In genomic region chr17:13750783-13751484, GRCh38 we compare ENCODE assay signal across 15 cellular contexts.
A peak's percentile ranks its signal among the peaks of the same experiment; 100 is the strongest.
DNase-seq lines count a peak whose midpoint lies in the region; ATAC-seq, FAIRE-seq and TF ChIP-seq lines count a peak whose summit lies in the region.
"Had no signal": no experiment of that assay in that cellular context is flagged by ENCODE, and none has a peak within 500 bp of the region (broad histone marks: within the 10 kb centered on the region; RNA-seq: fewer than 3 reads in every experiment).

No MANE protein-coding gene starts in this region.

- H3K27me3 Mint-ChIP-seq in mesothelial cell of epicardium (ENCODE audit: low read depth), result no peaks in the 10 kb centered on the region
- H3K27me3 Mint-ChIP-seq: stimulated activated naive CD8-positive, alpha-beta T cell treated with anti-CD3 and anti-CD28 coated beads, Interleukin-15, amount 100 ng/mL, for 72 hours had no signal

- no peaks in the 10 kb centered on the region for H3K27me3 ChIP-seq in H1 (replicated peaks in 1 of 4; ENCODE audit: control insufficient read depth in 3 of 4, extremely low read depth in 1 of 4, insufficient read depth in 3 of 4, low read length in 3 of 4)

- POLR2A ChIA-PET in H1 (lab: Charles Lee; ENCODE audit: partially characterized antibody), result interaction anchor here (0.6 kb wide), 1 partner anchor 448 kb away, joined by 3 read pairs; no protein-coding TSS in a partner anchor

- no peak overlapping the region for H3K23ac ChIP-seq in H1 (ENCODE audit: insufficient read length)

- peak overlapping the region; percentile 69; the same call in 1 of the 2 replicates for H2BK5ac ChIP-seq in H1 (ENCODE audit: low read depth, low read length)

- no peak overlapping the region for H3K9ac ChIP-seq in H1 (replicated peaks in 1 of 4; ENCODE audit: extremely low read depth in 1 of 4, low read depth in 3 of 4, low read length in 3 of 4)

- H3K4me2 ChIP-seq in H1 (ENCODE audit: insufficient read depth in 1 of 2, low read depth in 2 of 2, low read length in 2 of 2), result peak overlapping the region in 1 of 2 experiments; percentile 31; a peak in 2 of 4 replicates

- H3K4me1 ChIP-seq in H1 (replicated peaks in 1 of 4; ENCODE audit: control insufficient read depth in 3 of 4, insufficient read depth in 4 of 4, low read length in 3 of 4), result peaks cover 4 to 17% (median 7%) of the 10 kb centered on the region in 4 experiments; a peak in 5 of 7 replicates

- no peak for TF ChIP-seq POLR2A in H1 (IDR thresholded peaks at IDR 0.05; ENCODE audit: control extremely low read depth in 1 of 2, low read depth in 2 of 2, low read length in 2 of 2)

- H3K36me3 ChIP-seq in H1 (ENCODE audit: control insufficient read depth in 2 of 4, insufficient read depth in 4 of 4, low read length in 3 of 4), result no peaks in the 10 kb centered on the region

- no peak overlapping the region for H4K91ac ChIP-seq in H1 (replicated peaks; ENCODE audit: insufficient read length, low read length)

- no peak overlapping the region for H3K14ac ChIP-seq in H1 (ENCODE audit: insufficient read length)

- no peak for ATAC-seq in activated CD4-positive, CD25-positive, alpha-beta regulatory T cell treated with anti-CD3 and anti-CD28 coated beads, Interleukin-2, amount 50 U/mL, for 24 hours
- ATAC-seq in GM21723 (IDR thresholded peaks at IDR 0.05; ENCODE audit: unreplicated experiment), result no peak
- ATAC-seq: stimulated activated naive CD8-positive, alpha-beta T cell treated with anti-CD3 and anti-CD28 coated beads, Interleukin-15, amount 100 ng/mL, for 72 hours had no signal

- H2BK12ac ChIP-seq in H1 (ENCODE audit: low read depth, low read length), result peak overlapping the region; percentile 44; the same call in 1 of the 2 replicates

- no peaks in the 10 kb centered on the region for H3K36me3 Mint-ChIP-seq in mesothelial cell of epicardium
- H3K36me3 Mint-ChIP-seq: memory B cell had no signal

- TF ChIP-seq CTCF in H1 (IDR thresholded peaks at IDR 0.05; ENCODE audit: control extremely low read depth in 1 of 3, insufficient read depth in 1 of 3, low read depth in 1 of 3, low read length in 3 of 3) (no peak), mesothelial cell of epicardium (IDR thresholded peaks at IDR 0.05; ENCODE audit: unreplicated experiment) (no peak)

- no peaks in the 10 kb centered on the region for H3K79me2 ChIP-seq in H1 (ENCODE audit: control insufficient read depth in 1 of 2, insufficient read depth in 2 of 2, low read length in 2 of 2)

- H3K4me3 Mint-ChIP-seq in mesothelial cell of epicardium, result no peak overlapping the region
- H3K4me3 Mint-ChIP-seq: dendritic cell treated with granulocyte-macrophage colony-stimulating factor and Interleukin-4, amounts not matched to agents 40 ng/mL and 50 ng/mL, for 4 days; memory B cell; stimulated activated naive CD8-positive, alpha-beta T cell treated with anti-CD3 and anti-CD28 coated beads, Interleukin-15, amount 100 ng/mL, for 72 hours had no signal

- DNase-seq in Daoy (ENCODE audit: low read depth) (peak; percentile 51), M059J (ENCODE audit: low read depth) (peak; percentile 47), H1 (ENCODE audit: low read depth in 1 of 2, low spot score in 2 of 2) (peak in 1 of 2 experiments; percentile 50), mesothelial cell of epicardium (ENCODE audit: low spot score in 2 of 2, unreplicated experiment in 2 of 2) (no peak), superior temporal gyrus (ENCODE audit: extremely low spot score) (no peak)
- no peak for DNase-seq in activated CD4-positive, alpha-beta T cell treated with anti-CD3 and anti-CD28 coated beads for 4 hours
- DNase-seq: activated effector memory CD4-positive, alpha-beta T cell treated with anti-CD3 and anti-CD28 coated beads, Interleukin-2, amount 50 U/mL, for 16 hours; anterior cingulate cortex; NCI-H2107; occipital lobe; stimulated activated naive CD8-positive, alpha-beta T cell treated with anti-CD3 and anti-CD28 coated beads, Interleukin-15, amount 100 ng/mL, for 72 hours had no signal

- H2BK120ac ChIP-seq in H1 (replicated peaks; ENCODE audit: low read depth, low read length), result peak overlapping the region; percentile 29

- H3K9me3 Mint-ChIP-seq in mesothelial cell of epicardium, result no peaks in the 10 kb centered on the region
- H3K9me3 Mint-ChIP-seq: dendritic cell treated with granulocyte-macrophage colony-stimulating factor and Interleukin-4, amounts not matched to agents 40 ng/mL and 50 ng/mL, for 4 days; memory B cell; stimulated activated naive CD8-positive, alpha-beta T cell treated with anti-CD3 and anti-CD28 coated beads, Interleukin-15, amount 100 ng/mL, for 72 hours had no signal

- H3K18ac ChIP-seq in H1 (ENCODE audit: extremely low read depth, low read length), result no peak overlapping the region

- H3K9me3 ChIP-seq in H1 (ENCODE audit: insufficient read depth in 2 of 2, low read depth in 1 of 2, low read length in 1 of 2), result peaks cover 0 to 6% of the 10 kb centered on the region in 2 experiments; a peak in 2 of 4 replicates

- TF ChIP-seq EP300 in H1 (IDR thresholded peaks at IDR 0.05; ENCODE audit: borderline replicate concordance in 1 of 2, low read depth in 2 of 2, low read length in 2 of 2), result no peak

- H3K4me1 Mint-ChIP-seq in mesothelial cell of epicardium, result peaks cover 31% of the 10 kb centered on the region
- H3K4me1 Mint-ChIP-seq: memory B cell; stimulated activated naive CD8-positive, alpha-beta T cell treated with anti-CD3 and anti-CD28 coated beads, Interleukin-15, amount 100 ng/mL, for 72 hours had no signal

- H2AK5ac ChIP-seq in H1 (ENCODE audit: low read depth, low read length), result no peak overlapping the region

- H3K27ac Mint-ChIP-seq in mesothelial cell of epicardium, result peak overlapping the region; percentile 8
- H3K27ac Mint-ChIP-seq: dendritic cell treated with granulocyte-macrophage colony-stimulating factor and Interleukin-4, amounts not matched to agents 40 ng/mL and 50 ng/mL, for 4 days; memory B cell had no signal

- CTCF ChIA-PET in H1 (lab: Charles Lee; ENCODE audit: partially characterized antibody), result interaction anchor here (0.6 to 1.5 kb wide), 2 partner anchors 16 to 1725 kb away, joined by 3 to 4 read pairs; no protein-coding TSS in a partner anchor

- H4K8ac ChIP-seq in H1 (ENCODE audit: extremely low read depth, insufficient read depth, low read length), result no peak overlapping the region

- no peak overlapping the region for H3K56ac ChIP-seq in H1 (replicated peaks; ENCODE audit: insufficient read length, low read depth, low read length)

- H3K23me2 ChIP-seq in H1 (ENCODE audit: low read depth, low read length), result no peaks in the 10 kb centered on the region

- H4K20me1 ChIP-seq in H1 (replicated peaks in 1 of 2; ENCODE audit: control insufficient read depth in 1 of 2, insufficient read depth in 2 of 2, low read length in 2 of 2), result no peaks in the 10 kb centered on the region

- WGBS in H1 (ENCODE audit: extremely low coverage in 1 of 2, insufficient coverage in 1 of 2, insufficient read length in 1 of 2, insufficient replicate concordance in 2 of 2, low coverage in 1 of 2, low lambda C conversion rate in 2 of 2, missing lambda C conversion rate in 1 of 2), 2 experiments, result 46% methylated on average over 8 of the region's 8 CpGs; no CpG with 5 or more reads in 1 of the 2 experiments

- no peaks in the 10 kb centered on the region for H3K79me1 ChIP-seq in H1 (ENCODE audit: low read depth, low read length)

- peak overlapping the region; percentile 82; the same call in 1 of the 2 replicates for H2BK20ac ChIP-seq in H1 (ENCODE audit: low read length)

- 0 out of 2 replicates have a peak overlapping the region, but pooled peaks have one; percentile 30 for H3K27ac ChIP-seq in H1 (ENCODE audit: low read depth, low read length)

- no peak overlapping the region for H3K4me3 ChIP-seq in H1 (ENCODE audit: extremely low read depth in 1 of 4, insufficient read depth in 2 of 4, low read depth in 3 of 4, low read length in 4 of 4)

- no peak overlapping the region for H4K5ac ChIP-seq in H1 (ENCODE audit: insufficient read length, low read depth, low read length)

- H3K4ac ChIP-seq in H1 (replicated peaks; ENCODE audit: insufficient read length, low read depth, low read length), result no peak overlapping the region

- FAIRE-seq in H1 (lab: Jason Lieb, UNC), result peak; percentile 81

- H2BK15ac ChIP-seq in H1 (ENCODE audit: low read length), result no peak overlapping the region

- no peak for TF ChIP-seq RAD21 in H1 (IDR thresholded peaks at IDR 0.05 in 1 of 2, conservative IDR thresholded peaks at IDR 0.05 in 1 of 2; ENCODE audit: low read depth in 2 of 2, low read length in 2 of 2)

- H2AFZ ChIP-seq in H1 (ENCODE audit: low read length), result peak overlapping the region; percentile 35; the same call in 1 of the 2 replicates

Comparison
In these comparisons a context has a peak if more than half of its experiments do, and no peak if none do; other contexts are left out.
1. DNase-seq: peak in Daoy (single experiment) and M059J (single experiment); none in mesothelial cell of epicardium (0 of 2), superior temporal gyrus (single experiment) and activated CD4-positive, alpha-beta T cell treated with anti-CD3 and anti-CD28 coated beads for 4 hours (0 of 2).